Comparison of ENCODE assay signal across 10 cellular contexts in the genomic region with DNA sequence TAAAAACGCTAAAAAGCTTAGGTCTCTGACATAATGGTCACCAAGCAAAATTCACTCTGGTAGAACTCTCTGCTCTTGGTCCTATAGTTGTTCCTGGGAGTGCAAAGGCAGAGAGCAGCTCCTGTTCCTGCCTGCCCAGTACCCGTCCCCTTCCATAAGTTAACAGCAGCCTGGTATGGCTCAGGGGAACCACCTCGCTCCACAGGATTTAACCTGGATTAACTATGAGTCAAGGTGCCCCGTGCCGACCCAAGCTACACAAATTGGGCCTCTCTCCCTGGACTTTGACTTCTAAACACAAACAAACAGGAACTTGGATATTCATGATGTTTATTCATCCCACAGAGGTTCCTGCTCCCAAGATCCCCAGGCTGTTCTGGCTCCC. TPM values are rescaled to one million over a fixed set of nuclear protein-coding genes. Genes with fewer than 3 reads are reported as not detected.
A peak's percentile ranks its signal among the peaks of the same experiment; 100 is the strongest.
DNase-seq lines count a peak whose midpoint lies in the region; ATAC-seq and TF ChIP-seq lines count a peak whose summit lies in the region.
"Had no signal": no experiment of that assay in that cellular context is flagged by ENCODE, and none has a peak within 500 bp of the region (broad histone marks: within the 10 kb centered on the region; RNA-seq: fewer than 3 reads in every experiment).

No MANE protein-coding gene starts in this region.

- H3K36me3 ChIP-seq in mucosa of rectum (ENCODE audit: control insufficient read depth in 2 of 2, insufficient read depth in 2 of 2, low read length in 2 of 2) (peaks cover 6 to 9% of the 10 kb centered on the region in 2 donors), transverse colon (no peaks in the 10 kb centered on the region)

- H3K36me3 Mint-ChIP-seq in activated CD4-positive, alpha-beta memory T cell treated with anti-CD3 and anti-CD28 coated beads for 36 hours, result peaks cover 21% of the 10 kb centered on the region
- peaks cover 23% of the 10 kb centered on the region for H3K36me3 Mint-ChIP-seq in activated CD4-positive, alpha-beta memory T cell treated with anti-CD3 and anti-CD28 coated beads, Interleukin-2, amount 10 ng/mL, durations not matched to agents 7 days and 5 days (ENCODE audit: low read depth)
- peaks cover 27% of the 10 kb centered on the region for H3K36me3 Mint-ChIP-seq in effector memory CD8-positive, alpha-beta T cell (ENCODE audit: insufficient read depth)

- no peak for TF ChIP-seq EP300 in transverse colon (IDR thresholded peaks at IDR 0.05; ENCODE audit: low read depth)

- H3K27ac Mint-ChIP-seq in activated CD4-positive, alpha-beta memory T cell treated with anti-CD3 and anti-CD28 coated beads for 36 hours, result peak overlapping the region; percentile 49
- no peak overlapping the region for H3K27ac Mint-ChIP-seq in activated CD4-positive, alpha-beta memory T cell treated with anti-CD3 and anti-CD28 coated beads, Interleukin-2, amount 10 ng/mL, durations not matched to agents 7 days and 5 days
- peak overlapping the region; percentile 19 to 61 for H3K27ac Mint-ChIP-seq in effector memory CD8-positive, alpha-beta T cell

- H3K4me1 ChIP-seq in mucosa of rectum (ENCODE audit: control insufficient read depth in 2 of 2, insufficient read depth in 2 of 2, low read length in 2 of 2) (peaks cover 32 to 50% of the 10 kb centered on the region in 2 donors), transverse colon (peaks cover 16 to 48% (median 30%) of the 10 kb centered on the region in 4 donors)

- H3K9ac ChIP-seq in mucosa of rectum (ENCODE audit: low read depth in 1 of 2, low read length in 2 of 2), result peak overlapping the region; percentile 32 to 54

- H3K27ac ChIP-seq in mucosa of rectum (ENCODE audit: low read depth in 2 of 2, low read length in 2 of 2) (peak overlapping the region; percentile 83 to 86), transverse colon (peak overlapping the region; percentile 75 to 85 (median 79))

- DNase-seq in activated CD4-positive, alpha-beta memory T cell treated with anti-CD3 and anti-CD28 coated beads for 36 hours, result no peak
- no peak for DNase-seq in activated CD4-positive, alpha-beta memory T cell treated with anti-CD3 and anti-CD28 coated beads, Interleukin-2, amount 10 ng/mL, durations not matched to agents 7 days and 5 days
- DNase-seq in effector memory CD8-positive, alpha-beta T cell, result no peak
- DNase-seq in transverse colon, result peak; percentile 59
- no peak for DNase-seq in activated CD4-positive, CD25-positive, alpha-beta regulatory T cell (lab: John Stamatoyannopoulos, UW)
- DNase-seq: activated CD4-positive, alpha-beta T cell treated with anti-CD3 and anti-CD28 coated beads, Interleukin-2, amount 50 U/mL, for 4 hours; NCI-H510A had no signal

- H3K4me3 Mint-ChIP-seq in activated CD4-positive, alpha-beta memory T cell treated with anti-CD3 and anti-CD28 coated beads for 36 hours, result no peak overlapping the region
- no peak overlapping the region for H3K4me3 Mint-ChIP-seq in activated CD4-positive, alpha-beta memory T cell treated with anti-CD3 and anti-CD28 coated beads, Interleukin-2, amount 10 ng/mL, durations not matched to agents 7 days and 5 days
- no peak overlapping the region for H3K4me3 Mint-ChIP-seq in effector memory CD8-positive, alpha-beta T cell

- POLR2A ChIA-PET in activated CD4-positive, alpha-beta memory T cell treated with anti-CD3 and anti-CD28 coated beads for 36 hours (lab: Charles Lee), result no interaction called here
- POLR2A ChIA-PET in activated CD4-positive, alpha-beta memory T cell treated with anti-CD3 and anti-CD28 coated beads, Interleukin-2, amount 10 ng/mL, durations not matched to agents 7 days and 5 days (lab: Charles Lee), result no interaction called here

- no peaks in the 10 kb centered on the region for H3K9me3 Mint-ChIP-seq in activated CD4-positive, alpha-beta memory T cell treated with anti-CD3 and anti-CD28 coated beads for 36 hours
- H3K9me3 Mint-ChIP-seq in activated CD4-positive, alpha-beta memory T cell treated with anti-CD3 and anti-CD28 coated beads, Interleukin-2, amount 10 ng/mL, durations not matched to agents 7 days and 5 days, result peaks cover 5% of the 10 kb centered on the region
- H3K9me3 Mint-ChIP-seq in effector memory CD8-positive, alpha-beta T cell, result no peaks in the 10 kb centered on the region

- no peak for ATAC-seq in effector memory CD8-positive, alpha-beta T cell (replicated peaks)
- no peak for ATAC-seq in HG03139 (IDR thresholded peaks at IDR 0.05; ENCODE audit: unreplicated experiment)
- no peak for ATAC-seq in GM21447 (IDR thresholded peaks at IDR 0.05; ENCODE audit: unreplicated experiment)

- H3K27me3 Mint-ChIP-seq in activated CD4-positive, alpha-beta memory T cell treated with anti-CD3 and anti-CD28 coated beads for 36 hours, result no peaks in the 10 kb centered on the region
- H3K27me3 Mint-ChIP-seq in activated CD4-positive, alpha-beta memory T cell treated with anti-CD3 and anti-CD28 coated beads, Interleukin-2, amount 10 ng/mL, durations not matched to agents 7 days and 5 days, result no peaks in the 10 kb centered on the region
- H3K27me3 Mint-ChIP-seq in effector memory CD8-positive, alpha-beta T cell, result no peaks in the 10 kb centered on the region

- peak overlapping the region in 1 of 2 donors; percentile 42 for H3K4me3 ChIP-seq in mucosa of rectum (ENCODE audit: low read length in 2 of 2)
- H3K4me3 ChIP-seq in transverse colon, result no peak overlapping the region

- CTCF ChIA-PET in activated CD4-positive, alpha-beta memory T cell treated with anti-CD3 and anti-CD28 coated beads for 36 hours (lab: Charles Lee), result no interaction called here
- CTCF ChIA-PET in activated CD4-positive, alpha-beta memory T cell treated with anti-CD3 and anti-CD28 coated beads, Interleukin-2, amount 10 ng/mL, durations not matched to agents 7 days and 5 days (lab: Charles Lee), result no interaction called here

- no peak for TF ChIP-seq POLR2A in transverse colon (IDR thresholded peaks at IDR 0.05)

- 23 to 80% methylated on average over 1 to 5 of the region's 5 CpGs for WGBS in transverse colon (ENCODE audit: low coverage in 1 of 2), 2 donors

- intact Hi-C loops in activated CD4-positive, alpha-beta memory T cell treated with anti-CD3 and anti-CD28 coated beads for 36 hours (cut with micrococcal nuclease), result no loop called here
- intact Hi-C loops in transverse colon (cut with DNase I; ENCODE audit: low total_unique reads), result no loop called here

- TF ChIP-seq CTCF in transverse colon (IDR thresholded peaks at IDR 0.05), result no peak

- H3K27me3 ChIP-seq in mucosa of rectum (ENCODE audit: control insufficient read depth in 2 of 2, insufficient read depth in 2 of 2, low read length in 2 of 2) (no peaks in the 10 kb centered on the region), transverse colon (no peaks in the 10 kb centered on the region)

- H3K9me3 ChIP-seq in mucosa of rectum (ENCODE audit: control insufficient read depth in 2 of 2, low read length in 2 of 2), result no peaks in the 10 kb centered on the region
- no peaks in the 10 kb centered on the region for H3K9me3 ChIP-seq in transverse colon

- in situ Hi-C loops in transverse colon (cut with MboI; ENCODE audit: low pct_ligation_motif_present in 1 of 4, low pct_unique_long_range_greater_than_20kb in 1 of 4, low sequenced_read_pairs in 3 of 4), result no loop called here

- H3K4me1 Mint-ChIP-seq in activated CD4-positive, alpha-beta memory T cell treated with anti-CD3 and anti-CD28 coated beads for 36 hours (ENCODE audit: low read depth), result peaks cover 13% of the 10 kb centered on the region
- peaks cover 11% of the 10 kb centered on the region for H3K4me1 Mint-ChIP-seq in activated CD4-positive, alpha-beta memory T cell treated with anti-CD3 and anti-CD28 coated beads, Interleukin-2, amount 10 ng/mL, durations not matched to agents 7 days and 5 days
- peaks cover 11 to 28% of the 10 kb centered on the region in 2 donors for H3K4me1 Mint-ChIP-seq in effector memory CD8-positive, alpha-beta T cell (ENCODE audit: low read depth in 2 of 2)

RNA-seq across cellular contexts. Expression of gene SCAP, which starts 32.1 kb away (rescaled TPM):
- total RNA-seq in activated CD4-positive, alpha-beta memory T cell treated with anti-CD3 and anti-CD28 coated beads for 36 hours, result 10 to 100 TPM; 44.5 to 44.6 TPM
- total RNA-seq in activated CD4-positive, alpha-beta memory T cell treated with anti-CD3 and anti-CD28 coated beads, Interleukin-2, amount 10 ng/mL, durations not matched to agents 7 days and 5 days, result 10 to 100 TPM; 53.6 to 56.5 TPM
- total RNA-seq in transverse colon, result 100 to 1,000 TPM; 160 to 288 (median 198) TPM
